ENCODE assay signal across 15 cellular contexts in the genomic region with DNA sequence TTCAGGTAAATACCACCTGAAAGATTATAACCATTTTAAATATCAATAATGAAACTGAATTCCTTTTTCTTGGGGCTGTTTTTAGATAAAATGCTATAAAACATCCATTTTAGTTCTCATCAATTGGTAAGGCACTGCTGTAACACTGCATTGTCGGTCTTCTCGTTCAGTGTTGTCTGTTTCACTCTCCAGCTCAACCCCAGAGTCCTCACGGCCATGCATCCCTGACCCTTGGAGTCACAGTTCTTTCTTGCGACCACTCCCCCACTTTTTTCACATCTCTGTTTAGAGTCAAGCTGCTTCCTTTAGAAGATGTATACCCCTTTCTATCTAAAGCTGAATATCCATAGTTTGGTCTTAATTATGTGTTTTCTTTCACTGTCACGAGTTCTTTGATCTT. TPM values are rescaled to one million over a fixed set of nuclear protein-coding genes. Genes with fewer than 3 reads are reported as not detected.
A peak's percentile ranks its signal among the peaks of the same experiment; 100 is the strongest.
DNase-seq lines count a peak whose midpoint lies in the region; ATAC-seq and TF ChIP-seq lines count a peak whose summit lies in the region.
"Not testable (repeated sequence)": the region's sequence is repeated elsewhere in the genome, so short reads cannot be mapped to it uniquely, and the experiment has no call there.
"Had no signal": no experiment of that assay in that cellular context is flagged by ENCODE, and none has a peak within 500 bp of the region (broad histone marks: within the 10 kb centered on the region; RNA-seq: fewer than 3 reads in every experiment).

No MANE protein-coding gene starts in this region.

- not testable (repeated sequence) for H3K4me1 Mint-ChIP-seq in GM23338, WTC11

- H3K9me3 Mint-ChIP-seq in GM23338, WTC11: not testable (repeated sequence)

- POLR2A ChIA-PET in WTC11 (lab: Charles Lee) = not testable (repeated sequence)

- H3K27me3 Mint-ChIP-seq in GM23338 (ENCODE audit: insufficient read depth, low read depth, poor library complexity); WTC11 (ENCODE audit: low read depth): not testable (repeated sequence)

- not testable (repeated sequence) for H4K20me1 ChIP-seq in GM23338 (replicated peaks; ENCODE audit: insufficient read depth)

- H3K79me2 ChIP-seq in GM23338 (replicated peaks; ENCODE audit: insufficient read depth) = not testable (repeated sequence)

- H3K4me3 ChIP-seq in GM23338 = not testable (repeated sequence)

- not testable (repeated sequence) for H2AFZ ChIP-seq in GM23338

- peak; percentile 72 for ATAC-seq in GM23338
- peak; percentile 63 for ATAC-seq in WTC11

- H3K27ac ChIP-seq in GM23338 (ENCODE audit: low read depth) = not testable (repeated sequence)

- H3K36me3 Mint-ChIP-seq in GM23338 (ENCODE audit: low read depth); WTC11: not testable (repeated sequence)

- not testable (repeated sequence) for H3K4me2 ChIP-seq in GM23338

- not testable (repeated sequence) for TF ChIP-seq CTCF in GM23338 (conservative IDR thresholded peaks at IDR 0.05; ENCODE audit: low read depth in 2 of 2); WTC11 (IDR thresholded peaks at IDR 0.05)

- H3F3A ChIP-seq in GM23338 (replicated peaks; ENCODE audit: low read depth) = not testable (repeated sequence)

- H3K27ac Mint-ChIP-seq in GM23338, WTC11: not testable (repeated sequence)

- not testable (repeated sequence) for DNase-seq in GM23338 (ENCODE audit: low spot score); WTC11 (ENCODE audit: low spot score)

- H3K27me3 ChIP-seq in GM23338 (ENCODE audit: insufficient read depth) = not testable (repeated sequence)

- H3K4me1 ChIP-seq in GM23338 (ENCODE audit: insufficient read depth) = not testable (repeated sequence)

- H3K36me3 ChIP-seq in GM23338 (ENCODE audit: insufficient read depth) = not testable (repeated sequence)

- CTCF ChIA-PET in WTC11 (lab: Charles Lee) = not testable (repeated sequence)

- not testable (repeated sequence) for H3K4me3 Mint-ChIP-seq in GM23338, WTC11

- H3K9me2 ChIP-seq in GM23338 (ENCODE audit: insufficient read depth) = not testable (repeated sequence)

RNA-seq across cellular contexts. Expression of gene OR2A42, which starts 7.6 kb away (rescaled TPM):
- 0.27 and 0.28 TPM in 2 replicates for total RNA-seq in GM23338 (2014; rRNA removed; shearing (Covaris generic))
- 1.8 and 2.1 TPM in 2 replicates for polyA plus RNA-seq in GM23338 (2016; fragmentation: Nextera tagmentation; extraction: Ambion mirVana)
- total RNA-seq in WTC11 (2021) = 0.20 to 0.37 TPM (median 0.27 TPM) in 3 replicates
- total RNA-seq: A172; Caco-2; Calu3; CD4-positive, alpha-beta memory T cell; CD4-positive, alpha-beta T cell; CD8-positive, alpha-beta memory T cell; CD8-positive, alpha-beta T cell; Daoy had no signal
- polyA plus RNA-seq: A549; AG04450; BJ; CD14-positive monocyte; CD4-positive, alpha-beta memory T cell; CD8-positive, alpha-beta memory T cell had no signal

RNA-seq across cellular contexts. Expression of gene OR2A7, which starts 17.6 kb away (rescaled TPM):
- total RNA-seq in GM23338 (2014; rRNA removed; shearing (Covaris generic)) = 1.6 and 2.2 TPM in 2 replicates
- polyA plus RNA-seq in GM23338 (2016; fragmentation: Nextera tagmentation; extraction: Ambion mirVana) = 1.7 and 3.2 TPM in 2 replicates
- total RNA-seq in WTC11 (2021) = 6.3 to 9.9 TPM (median 9.4 TPM) in 3 replicates
- total RNA-seq: A172 had no signal
- polyA plus RNA-seq: A549, AG04450, CD14-positive monocyte had no signal

RNA-seq across cellular contexts. Expression of gene CTAGE8, which starts 22.1 kb away (rescaled TPM):
- total RNA-seq in GM23338 (2014; rRNA removed; shearing (Covaris generic)) = 0.52 and 1.4 TPM in 2 replicates
- polyA plus RNA-seq in GM23338 (2016; fragmentation: Nextera tagmentation; extraction: Ambion mirVana) = 1.3 and 3.1 TPM in 2 replicates
- total RNA-seq in WTC11 (2021) = 5.6 to 8.4 TPM (median 7.9 TPM) in 3 replicates
- total RNA-seq: A172; CD4-positive, CD25-positive, alpha-beta regulatory T cell had no signal
- polyA plus RNA-seq: CD14-positive monocyte had no signal

RNA-seq across cellular contexts. Expression of gene ARHGEF35, which starts 51.3 kb away (rescaled TPM):
- total RNA-seq in GM23338 (2014; rRNA removed; shearing (Covaris generic)) = 21.4 and 26.3 TPM in 2 replicates
- 27.6 and 32.3 TPM in 2 replicates for polyA plus RNA-seq in GM23338 (2016; fragmentation: Nextera tagmentation; extraction: Ambion mirVana)
- total RNA-seq in WTC11 (2021) = 28.1 to 39.2 TPM (median 37.0 TPM) in 3 replicates
- total RNA-seq: A172 had no signal
